ENCODE assay signal across 11 cellular contexts in the genomic region with DNA sequence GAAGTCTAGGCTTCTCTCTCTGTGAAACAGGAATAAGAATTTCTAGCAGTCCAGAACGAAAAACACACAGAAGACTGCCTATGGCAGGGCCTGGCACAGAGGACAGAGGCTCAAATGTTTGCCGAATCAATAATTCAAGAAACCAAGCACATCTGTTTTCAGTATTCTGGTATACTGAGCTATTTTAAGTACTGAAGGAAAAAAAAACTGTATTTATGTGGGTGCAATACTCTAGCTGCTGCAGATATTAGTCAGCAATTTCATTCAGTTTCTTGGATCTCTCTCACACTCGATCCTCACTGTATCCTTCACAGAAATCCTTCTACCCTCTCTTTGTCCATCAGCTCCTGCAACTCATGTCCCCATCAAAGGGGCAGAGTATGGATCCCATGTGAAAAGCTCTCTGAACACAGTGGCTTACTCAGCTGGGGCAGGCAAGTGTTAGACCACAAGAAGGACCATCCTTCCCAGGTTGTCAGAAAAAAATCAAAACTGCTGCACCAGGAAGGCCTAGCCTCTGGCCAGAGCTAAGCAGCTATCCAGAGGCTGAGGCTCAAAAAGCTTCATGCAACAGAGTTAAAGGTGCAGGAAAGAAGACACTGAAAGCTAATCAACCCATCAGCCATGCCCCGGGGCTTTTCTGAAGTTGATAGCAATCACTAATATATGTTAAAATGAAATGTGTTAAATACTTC. TPM values are rescaled to one million over a fixed set of nuclear protein-coding genes. Genes with fewer than 3 reads are reported as not detected.
DNase-seq lines count a peak whose midpoint lies in the region; ATAC-seq, FAIRE-seq and TF ChIP-seq lines count a peak whose summit lies in the region.
"Had no signal": no experiment of that assay in that cellular context is flagged by ENCODE, and none has a peak within 500 bp of the region (broad histone marks: within the 10 kb centered on the region; RNA-seq: fewer than 3 reads in every experiment).

No MANE protein-coding gene starts in this region.

- peak; percentile 51 for ATAC-seq in HG02973 (IDR thresholded peaks at IDR 0.05; ENCODE audit: unreplicated experiment)

- TF ChIP-seq CTCF in AG09309 (IDR thresholded peaks at IDR 0.05; ENCODE audit: control insufficient read depth, insufficient read depth, low read depth, low read length, missing control alignments) = no peak
- no peak for TF ChIP-seq CTCF in choroid plexus epithelial cell (conservative IDR thresholded peaks at IDR 0.05; ENCODE audit: low read depth, low read length)

- DNase-seq in AG09309 (ENCODE audit: low read depth) (peak; percentile 45), choroid plexus epithelial cell (ENCODE audit: low read depth) (peak; percentile 58), myocyte (ENCODE audit: low read depth) (peak; percentile 36), frontal cortex (ENCODE audit: low spot score in 2 of 2) (no peak), NCI-H2171 (lab: John Stamatoyannopoulos, UW) (no peak), MV-4-11 (lab: John Stamatoyannopoulos, UW) (no peak)
- DNase-seq in activated CD4-positive, alpha-beta T cell treated with anti-CD3 and anti-CD28 coated beads for 48 hours = no peak
- DNase-seq: CD4-positive, CD25-positive, alpha-beta regulatory T cell; H7; NCI-H2081 treated with DMSO at 0.1 percent for 48 hours had no signal

- H3K4me3 ChIP-seq in AG09309 (ENCODE audit: control insufficient read depth, low read depth, low read length) = no peak overlapping the region
- no peak overlapping the region for H3K4me3 ChIP-seq in choroid plexus epithelial cell (ENCODE audit: low read depth, low read length)

- no peak for FAIRE-seq in frontal cortex (lab: Jason Lieb, UNC)

RNA-seq across cellular contexts. Expression of gene USO1, which starts 9.1 kb away (rescaled TPM):
- total RNA-seq in myocyte = 170 and 199 TPM in 2 replicates
- 39.2 TPM for polyA plus RNA-seq in myocyte (2012)
- 48.9 TPM for total RNA-seq in frontal cortex

RNA-seq across cellular contexts. Expression of gene G3BP2, which starts 42.0 kb away (rescaled TPM):
- total RNA-seq in myocyte (193 and 231 TPM in 2 replicates), frontal cortex (472 TPM)
- 95.1 TPM for polyA plus RNA-seq in myocyte (2012)

Comparison
In these comparisons a context has a peak if more than half of its experiments do, and no peak if none do; other contexts are left out.
1. DNase-seq: peak in AG09309 (single experiment), choroid plexus epithelial cell (single experiment) and myocyte (single experiment); none in frontal cortex (0 of 2), activated CD4-positive, alpha-beta T cell treated with anti-CD3 and anti-CD28 coated beads for 48 hours (single experiment), NCI-H2171 (single experiment) and MV-4-11 (single experiment).